In the genomic region with DNA sequence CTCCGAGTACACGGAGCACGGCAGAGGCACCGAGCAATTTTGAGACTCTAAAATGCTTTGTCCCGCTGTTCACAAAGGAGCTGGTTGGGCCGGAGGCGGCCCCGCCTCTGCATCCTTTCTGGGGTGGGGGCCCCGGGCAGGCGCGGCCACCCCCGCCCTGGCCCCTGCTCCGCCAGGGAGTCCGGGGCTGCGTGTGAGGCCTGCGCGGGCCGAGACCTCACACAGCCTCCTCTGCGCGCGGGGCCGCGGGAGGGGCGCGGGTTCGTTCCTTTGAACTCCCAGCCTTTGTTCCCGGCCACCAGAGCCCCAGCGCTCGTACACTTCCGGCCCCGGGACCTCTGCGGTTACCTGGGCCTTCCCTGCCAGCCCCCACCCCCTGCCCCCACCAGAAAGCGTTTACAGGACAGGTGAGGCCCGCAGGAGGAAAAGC, we compare ENCODE assay signal across 1 cellular context.
A peak's percentile ranks its signal among the peaks of the same experiment; 100 is the strongest.
TF ChIP-seq lines count a peak whose summit lies in the region.

No MANE protein-coding gene starts in this region.

TF ChIP-seq in HepG2, 621 proteins besides CTCF, POLR2A, EP300 and RAD21 (continued from another document and continues in another):
- TF ChIP-seq, protein P1, sequence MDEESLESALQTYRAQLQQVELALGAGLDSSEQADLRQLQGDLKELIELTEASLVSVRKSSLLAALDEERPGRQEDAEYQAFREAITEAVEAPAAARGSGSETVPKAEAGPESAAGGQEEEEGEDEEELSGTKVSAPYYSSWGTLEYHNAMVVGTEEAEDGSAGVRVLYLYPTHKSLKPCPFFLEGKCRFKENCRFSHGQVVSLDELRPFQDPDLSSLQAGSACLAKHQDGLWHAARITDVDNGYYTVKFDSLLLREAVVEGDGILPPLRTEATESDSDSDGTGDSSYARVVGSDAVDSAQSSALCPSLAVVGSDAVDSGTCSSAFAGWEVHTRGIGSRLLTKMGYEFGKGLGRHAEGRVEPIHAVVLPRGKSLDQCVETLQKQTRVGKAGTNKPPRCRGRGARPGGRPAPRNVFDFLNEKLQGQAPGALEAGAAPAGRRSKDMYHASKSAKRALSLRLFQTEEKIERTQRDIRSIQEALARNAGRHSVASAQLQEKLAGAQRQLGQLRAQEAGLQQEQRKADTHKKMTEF (CRISPR knock-in tag; IDR thresholded peaks at IDR 0.05), result peak; percentile 75; the same call in 1 of the 2 replicates
- TF ChIP-seq, protein P2, sequence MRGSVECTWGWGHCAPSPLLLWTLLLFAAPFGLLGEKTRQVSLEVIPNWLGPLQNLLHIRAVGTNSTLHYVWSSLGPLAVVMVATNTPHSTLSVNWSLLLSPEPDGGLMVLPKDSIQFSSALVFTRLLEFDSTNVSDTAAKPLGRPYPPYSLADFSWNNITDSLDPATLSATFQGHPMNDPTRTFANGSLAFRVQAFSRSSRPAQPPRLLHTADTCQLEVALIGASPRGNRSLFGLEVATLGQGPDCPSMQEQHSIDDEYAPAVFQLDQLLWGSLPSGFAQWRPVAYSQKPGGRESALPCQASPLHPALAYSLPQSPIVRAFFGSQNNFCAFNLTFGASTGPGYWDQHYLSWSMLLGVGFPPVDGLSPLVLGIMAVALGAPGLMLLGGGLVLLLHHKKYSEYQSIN (CRISPR knock-in tag; IDR thresholded peaks at IDR 0.05; ENCODE audit: borderline replicate concordance), result no peak
- no peak for TF ChIP-seq TCF12 (IDR thresholded peaks at IDR 0.05)
- no peak for TF ChIP-seq TCF12 (CRISPR knock-in tag; IDR thresholded peaks at IDR 0.05)
- TF ChIP-seq ZNF121 (CRISPR knock-in tag; IDR thresholded peaks at IDR 0.05), result peak; percentile 30; the same call in 1 of the 2 replicates
- no peak for TF ChIP-seq ZNF446 (CRISPR knock-in tag; IDR thresholded peaks at IDR 0.05)
- no peak for TF ChIP-seq TP53 (CRISPR knock-in tag; conservative IDR thresholded peaks at IDR 0.05)
- TF ChIP-seq MAFK (conservative IDR thresholded peaks at IDR 0.05 in 1 of 2, IDR thresholded peaks at IDR 0.05 in 1 of 2; ENCODE audit: low read length in 2 of 2), result no peak
- TF ChIP-seq ZNF709 (CRISPR knock-in tag; IDR thresholded peaks at IDR 0.05), result no peak
- TF ChIP-seq NR2C2 (CRISPR knock-in tag; IDR thresholded peaks at IDR 0.05; ENCODE audit: borderline replicate concordance), result no peak
- TF ChIP-seq, protein P3, sequence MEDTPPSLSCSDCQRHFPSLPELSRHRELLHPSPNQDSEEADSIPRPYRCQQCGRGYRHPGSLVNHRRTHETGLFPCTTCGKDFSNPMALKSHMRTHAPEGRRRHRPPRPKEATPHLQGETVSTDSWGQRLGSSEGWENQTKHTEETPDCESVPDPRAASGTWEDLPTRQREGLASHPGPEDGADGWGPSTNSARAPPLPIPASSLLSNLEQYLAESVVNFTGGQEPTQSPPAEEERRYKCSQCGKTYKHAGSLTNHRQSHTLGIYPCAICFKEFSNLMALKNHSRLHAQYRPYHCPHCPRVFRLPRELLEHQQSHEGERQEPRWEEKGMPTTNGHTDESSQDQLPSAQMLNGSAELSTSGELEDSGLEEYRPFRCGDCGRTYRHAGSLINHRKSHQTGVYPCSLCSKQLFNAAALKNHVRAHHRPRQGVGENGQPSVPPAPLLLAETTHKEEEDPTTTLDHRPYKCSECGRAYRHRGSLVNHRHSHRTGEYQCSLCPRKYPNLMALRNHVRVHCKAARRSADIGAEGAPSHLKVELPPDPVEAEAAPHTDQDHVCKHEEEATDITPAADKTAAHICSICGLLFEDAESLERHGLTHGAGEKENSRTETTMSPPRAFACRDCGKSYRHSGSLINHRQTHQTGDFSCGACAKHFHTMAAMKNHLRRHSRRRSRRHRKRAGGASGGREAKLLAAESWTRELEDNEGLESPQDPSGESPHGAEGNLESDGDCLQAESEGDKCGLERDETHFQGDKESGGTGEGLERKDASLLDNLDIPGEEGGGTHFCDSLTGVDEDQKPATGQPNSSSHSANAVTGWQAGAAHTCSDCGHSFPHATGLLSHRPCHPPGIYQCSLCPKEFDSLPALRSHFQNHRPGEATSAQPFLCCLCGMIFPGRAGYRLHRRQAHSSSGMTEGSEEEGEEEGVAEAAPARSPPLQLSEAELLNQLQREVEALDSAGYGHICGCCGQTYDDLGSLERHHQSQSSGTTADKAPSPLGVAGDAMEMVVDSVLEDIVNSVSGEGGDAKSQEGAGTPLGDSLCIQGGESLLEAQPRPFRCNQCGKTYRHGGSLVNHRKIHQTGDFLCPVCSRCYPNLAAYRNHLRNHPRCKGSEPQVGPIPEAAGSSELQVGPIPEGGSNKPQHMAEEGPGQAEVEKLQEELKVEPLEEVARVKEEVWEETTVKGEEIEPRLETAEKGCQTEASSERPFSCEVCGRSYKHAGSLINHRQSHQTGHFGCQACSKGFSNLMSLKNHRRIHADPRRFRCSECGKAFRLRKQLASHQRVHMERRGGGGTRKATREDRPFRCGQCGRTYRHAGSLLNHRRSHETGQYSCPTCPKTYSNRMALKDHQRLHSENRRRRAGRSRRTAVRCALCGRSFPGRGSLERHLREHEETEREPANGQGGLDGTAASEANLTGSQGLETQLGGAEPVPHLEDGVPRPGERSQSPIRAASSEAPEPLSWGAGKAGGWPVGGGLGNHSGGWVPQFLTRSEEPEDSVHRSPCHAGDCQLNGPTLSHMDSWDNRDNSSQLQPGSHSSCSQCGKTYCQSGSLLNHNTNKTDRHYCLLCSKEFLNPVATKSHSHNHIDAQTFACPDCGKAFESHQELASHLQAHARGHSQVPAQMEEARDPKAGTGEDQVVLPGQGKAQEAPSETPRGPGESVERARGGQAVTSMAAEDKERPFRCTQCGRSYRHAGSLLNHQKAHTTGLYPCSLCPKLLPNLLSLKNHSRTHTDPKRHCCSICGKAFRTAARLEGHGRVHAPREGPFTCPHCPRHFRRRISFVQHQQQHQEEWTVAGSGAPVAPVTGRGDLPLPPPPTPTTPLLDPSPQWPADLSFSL (CRISPR knock-in tag; IDR thresholded peaks at IDR 0.05), result no peak
- no peak for TF ChIP-seq ZNF354B (CRISPR knock-in tag; IDR thresholded peaks at IDR 0.05)
- no peak for TF ChIP-seq KDM3A (CRISPR knock-in tag; IDR thresholded peaks at IDR 0.05; ENCODE audit: low read depth)
- TF ChIP-seq MIXL1 (CRISPR knock-in tag; IDR thresholded peaks at IDR 0.05), result no peak
- peak; percentile 75 for TF ChIP-seq ERF (CRISPR knock-in tag; IDR thresholded peaks at IDR 0.05)
- TF ChIP-seq, protein P4, sequence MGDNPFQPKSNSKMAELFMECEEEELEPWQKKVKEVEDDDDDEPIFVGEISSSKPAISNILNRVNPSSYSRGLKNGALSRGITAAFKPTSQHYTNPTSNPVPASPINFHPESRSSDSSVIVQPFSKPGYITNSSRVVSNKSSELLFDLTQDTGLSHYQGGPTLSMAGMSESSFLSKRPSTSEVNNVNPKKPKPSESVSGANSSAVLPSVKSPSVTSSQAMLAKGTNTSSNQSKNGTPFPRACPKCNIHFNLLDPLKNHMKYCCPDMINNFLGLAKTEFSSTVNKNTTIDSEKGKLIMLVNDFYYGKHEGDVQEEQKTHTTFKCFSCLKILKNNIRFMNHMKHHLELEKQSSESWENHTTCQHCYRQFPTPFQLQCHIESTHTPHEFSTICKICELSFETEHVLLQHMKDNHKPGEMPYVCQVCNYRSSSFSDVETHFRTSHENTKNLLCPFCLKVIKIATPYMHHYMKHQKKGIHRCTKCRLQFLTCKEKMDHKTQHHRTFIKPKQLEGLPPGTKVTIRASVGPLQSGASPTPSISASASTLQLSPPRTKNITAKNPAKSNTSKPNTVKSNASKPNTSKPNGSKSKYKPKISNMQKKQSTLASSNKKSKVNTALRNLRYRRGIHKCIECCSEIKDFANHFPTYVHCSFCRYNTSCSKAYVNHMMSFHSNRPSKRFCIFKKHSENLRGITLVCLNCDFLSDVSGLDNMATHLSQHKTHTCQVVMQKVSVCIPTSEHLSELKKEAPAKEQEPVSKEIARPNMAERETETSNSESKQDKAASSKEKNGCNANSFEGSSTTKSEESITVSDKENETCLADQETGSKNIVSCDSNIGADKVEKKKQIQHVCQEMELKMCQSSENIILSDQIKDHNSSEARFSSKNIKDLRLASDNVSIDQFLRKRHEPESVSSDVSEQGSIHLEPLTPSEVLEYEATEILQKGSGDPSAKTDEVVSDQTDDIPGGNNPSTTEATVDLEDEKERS (CRISPR knock-in tag; IDR thresholded peaks at IDR 0.05), result no peak
- no peak for TF ChIP-seq SYNCRIP (IDR thresholded peaks at IDR 0.05; ENCODE audit: insufficient read depth, low read depth, low read length)
- TF ChIP-seq, protein P5, sequence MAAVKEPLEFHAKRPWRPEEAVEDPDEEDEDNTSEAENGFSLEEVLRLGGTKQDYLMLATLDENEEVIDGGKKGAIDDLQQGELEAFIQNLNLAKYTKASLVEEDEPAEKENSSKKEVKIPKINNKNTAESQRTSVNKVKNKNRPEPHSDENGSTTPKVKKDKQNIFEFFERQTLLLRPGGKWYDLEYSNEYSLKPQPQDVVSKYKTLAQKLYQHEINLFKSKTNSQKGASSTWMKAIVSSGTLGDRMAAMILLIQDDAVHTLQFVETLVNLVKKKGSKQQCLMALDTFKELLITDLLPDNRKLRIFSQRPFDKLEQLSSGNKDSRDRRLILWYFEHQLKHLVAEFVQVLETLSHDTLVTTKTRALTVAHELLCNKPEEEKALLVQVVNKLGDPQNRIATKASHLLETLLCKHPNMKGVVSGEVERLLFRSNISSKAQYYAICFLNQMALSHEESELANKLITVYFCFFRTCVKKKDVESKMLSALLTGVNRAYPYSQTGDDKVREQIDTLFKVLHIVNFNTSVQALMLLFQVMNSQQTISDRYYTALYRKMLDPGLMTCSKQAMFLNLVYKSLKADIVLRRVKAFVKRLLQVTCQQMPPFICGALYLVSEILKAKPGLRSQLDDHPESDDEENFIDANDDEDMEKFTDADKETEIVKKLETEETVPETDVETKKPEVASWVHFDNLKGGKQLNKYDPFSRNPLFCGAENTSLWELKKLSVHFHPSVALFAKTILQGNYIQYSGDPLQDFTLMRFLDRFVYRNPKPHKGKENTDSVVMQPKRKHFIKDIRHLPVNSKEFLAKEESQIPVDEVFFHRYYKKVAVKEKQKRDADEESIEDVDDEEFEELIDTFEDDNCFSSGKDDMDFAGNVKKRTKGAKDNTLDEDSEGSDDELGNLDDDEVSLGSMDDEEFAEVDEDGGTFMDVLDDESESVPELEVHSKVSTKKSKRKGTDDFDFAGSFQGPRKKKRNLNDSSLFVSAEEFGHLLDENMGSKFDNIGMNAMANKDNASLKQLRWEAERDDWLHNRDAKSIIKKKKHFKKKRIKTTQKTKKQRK (IDR thresholded peaks at IDR 0.05; ENCODE audit: low read length), result no peak
- TF ChIP-seq ZC3H13 (CRISPR knock-in tag; IDR thresholded peaks at IDR 0.05), result no peak
- TF ChIP-seq GTF2F1 (IDR thresholded peaks at IDR 0.05; ENCODE audit: low read length), result no peak
- TF ChIP-seq ASH2L (IDR thresholded peaks at IDR 0.05; ENCODE audit: insufficient read length, low read depth, low read length), result no peak
- peak; percentile 53; the same call in 1 of the 2 replicates for TF ChIP-seq ZNF768 (CRISPR knock-in tag; IDR thresholded peaks at IDR 0.05)
- no peak for TF ChIP-seq ARNT (IDR thresholded peaks at IDR 0.05)
- TF ChIP-seq ZNF547 (CRISPR knock-in tag; IDR thresholded peaks at IDR 0.05), result no peak
- TF ChIP-seq NR2F2 (IDR thresholded peaks at IDR 0.05; ENCODE audit: borderline replicate concordance, low read depth), result no peak
- no peak for TF ChIP-seq ZNF205 (CRISPR knock-in tag; IDR thresholded peaks at IDR 0.05)
- no peak for TF ChIP-seq RFXANK (CRISPR knock-in tag; IDR thresholded peaks at IDR 0.05)
- peak; percentile 75; the same call in 1 of the 2 replicates for TF ChIP-seq BCL6 (CRISPR knock-in tag; IDR thresholded peaks at IDR 0.05)
- TF ChIP-seq RFX5 (IDR thresholded peaks at IDR 0.05; ENCODE audit: low read depth, low read length), result no peak
- no peak for TF ChIP-seq CCAR2 (optimal IDR thresholded peaks at IDR 0.05; ENCODE audit: low read depth, low read length)
- TF ChIP-seq, protein P6, sequence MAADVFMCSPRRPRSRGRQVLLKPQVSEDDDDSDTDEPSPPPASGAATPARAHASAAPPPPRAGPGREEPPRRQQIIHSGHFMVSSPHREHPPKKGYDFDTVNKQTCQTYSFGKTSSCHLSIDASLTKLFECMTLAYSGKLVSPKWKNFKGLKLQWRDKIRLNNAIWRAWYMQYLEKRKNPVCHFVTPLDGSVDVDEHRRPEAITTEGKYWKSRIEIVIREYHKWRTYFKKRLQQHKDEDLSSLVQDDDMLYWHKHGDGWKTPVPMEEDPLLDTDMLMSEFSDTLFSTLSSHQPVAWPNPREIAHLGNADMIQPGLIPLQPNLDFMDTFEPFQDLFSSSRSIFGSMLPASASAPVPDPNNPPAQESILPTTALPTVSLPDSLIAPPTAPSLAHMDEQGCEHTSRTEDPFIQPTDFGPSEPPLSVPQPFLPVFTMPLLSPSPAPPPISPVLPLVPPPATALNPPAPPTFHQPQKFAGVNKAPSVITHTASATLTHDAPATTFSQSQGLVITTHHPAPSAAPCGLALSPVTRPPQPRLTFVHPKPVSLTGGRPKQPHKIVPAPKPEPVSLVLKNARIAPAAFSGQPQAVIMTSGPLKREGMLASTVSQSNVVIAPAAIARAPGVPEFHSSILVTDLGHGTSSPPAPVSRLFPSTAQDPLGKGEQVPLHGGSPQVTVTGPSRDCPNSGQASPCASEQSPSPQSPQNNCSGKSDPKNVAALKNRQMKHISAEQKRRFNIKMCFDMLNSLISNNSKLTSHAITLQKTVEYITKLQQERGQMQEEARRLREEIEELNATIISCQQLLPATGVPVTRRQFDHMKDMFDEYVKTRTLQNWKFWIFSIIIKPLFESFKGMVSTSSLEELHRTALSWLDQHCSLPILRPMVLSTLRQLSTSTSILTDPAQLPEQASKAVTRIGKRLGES (CRISPR knock-in tag; IDR thresholded peaks at IDR 0.05; ENCODE audit: borderline replicate concordance), result no peak
- TF ChIP-seq ZNF83 (CRISPR knock-in tag; IDR thresholded peaks at IDR 0.05; ENCODE audit: borderline replicate concordance), result no peak
- TF ChIP-seq ZEB1 (IDR thresholded peaks at IDR 0.05; ENCODE audit: insufficient replicate concordance, low read depth), result peak; percentile 95
- no peak for TF ChIP-seq IKZF4 (CRISPR knock-in tag; IDR thresholded peaks at IDR 0.05; ENCODE audit: borderline replicate concordance, low read depth, not compliant biosample characterization)
